ENCODE assay signal across 17 cellular contexts in genomic region chr12:130700492-130701401, GRCh38. TPM values are rescaled to one million over a fixed set of nuclear protein-coding genes. Genes with fewer than 3 reads are reported as not detected.
"Had no signal": no experiment of that assay in that cellular context is flagged by ENCODE, and none has a peak within 500 bp of the region (broad histone marks: within the 10 kb centered on the region; RNA-seq: fewer than 3 reads in every experiment).

No MANE protein-coding gene starts in this region.

- H3K4me3 ChIP-seq: body of pancreas, left ventricle myocardium inferior, smooth muscle cell had no signal

- ATAC-seq: activated naive CD4-positive, alpha-beta T cell treated with anti-CD3 and anti-CD28 coated beads, Interleukin-2, amount 50 U/mL, for 72 hours; body of pancreas; esophagus mucosa; right cardiac atrium; stimulated activated effector memory CD8-positive, alpha-beta T cell treated with anti-CD3 and anti-CD28 coated beads, Interleukin-12 subunit alpha, Interleukin-12 subunit beta, amount 100 ng/mL, for 72 hours had no signal

- H3K9me3 ChIP-seq: body of pancreas, left ventricle myocardium inferior had no signal

- H3K27me3 ChIP-seq: body of pancreas had no signal

- H3K4me3 Mint-ChIP-seq: neural crest cell; stimulated activated effector memory CD8-positive, alpha-beta T cell treated with anti-CD3 and anti-CD28 coated beads, Interleukin-12 subunit alpha, Interleukin-12 subunit beta, amount 100 ng/mL, for 72 hours had no signal

- H3K27ac ChIP-seq: body of pancreas, left ventricle myocardium inferior had no signal

- H3K36me3 ChIP-seq: left ventricle myocardium inferior had no signal

- H3K4me1 Mint-ChIP-seq: stimulated activated effector memory CD8-positive, alpha-beta T cell treated with anti-CD3 and anti-CD28 coated beads, Interleukin-12 subunit alpha, Interleukin-12 subunit beta, amount 100 ng/mL, for 72 hours had no signal

- H3K27ac Mint-ChIP-seq: activated naive CD4-positive, alpha-beta T cell treated with anti-CD3 and anti-CD28 coated beads, Interleukin-2, amount 50 U/mL, for 72 hours; stimulated activated effector memory CD8-positive, alpha-beta T cell treated with anti-CD3 and anti-CD28 coated beads, Interleukin-12 subunit alpha, Interleukin-12 subunit beta, amount 100 ng/mL, for 72 hours had no signal

- H3K36me3 Mint-ChIP-seq: activated naive CD4-positive, alpha-beta T cell treated with anti-CD3 and anti-CD28 coated beads, Interleukin-2, amount 50 U/mL, for 72 hours; stimulated activated effector memory CD8-positive, alpha-beta T cell treated with anti-CD3 and anti-CD28 coated beads, Interleukin-12 subunit alpha, Interleukin-12 subunit beta, amount 100 ng/mL, for 72 hours had no signal

- H3K4me1 ChIP-seq: body of pancreas, left ventricle myocardium inferior had no signal

- DNase-seq: activated CD4-positive, alpha-beta T cell treated with anti-CD3 and anti-CD28 coated beads, Interleukin-2, amount 50 U/mL, for 1 hour; activated T-cell treated with anti-CD3 and anti-CD28 coated beads, Interleukin-2, amount 50 U/mL, for 1 hour; amniotic stem cell; body of pancreas; dermis blood vessel endothelial cell; left ventricle myocardium inferior; mesenchymal stem cell; right cardiac atrium; trophoblast cell had no signal

- H3K9me3 Mint-ChIP-seq: activated naive CD4-positive, alpha-beta T cell treated with anti-CD3 and anti-CD28 coated beads, Interleukin-2, amount 50 U/mL, for 72 hours; neural crest cell; stimulated activated effector memory CD8-positive, alpha-beta T cell treated with anti-CD3 and anti-CD28 coated beads, Interleukin-12 subunit alpha, Interleukin-12 subunit beta, amount 100 ng/mL, for 72 hours had no signal

RNA-seq across cellular contexts. Expression of gene RIMBP2, which starts 15.4 kb away (rescaled TPM):
- total RNA-seq: activated CD8-positive, alpha-beta memory T cell treated with anti-CD3 and anti-CD28 coated beads for 36 hours; activated naive CD4-positive, alpha-beta T cell treated with anti-CD3 and anti-CD28 coated beads, Interleukin-2, amount 50 U/mL, for 72 hours; dermis blood vessel endothelial cell; left ventricle myocardium inferior; subcutaneous adipose tissue; T-helper 2 cell treated with Interferon-gamma antibody and Interleukin-4, amounts not matched to agents 100 ng/mL and 5 ng/mL, for 36 hours had no signal
- polyA plus RNA-seq: smooth muscle cell had no signal
